ENCODE assay signal across 14 cellular contexts in the genomic region with DNA sequence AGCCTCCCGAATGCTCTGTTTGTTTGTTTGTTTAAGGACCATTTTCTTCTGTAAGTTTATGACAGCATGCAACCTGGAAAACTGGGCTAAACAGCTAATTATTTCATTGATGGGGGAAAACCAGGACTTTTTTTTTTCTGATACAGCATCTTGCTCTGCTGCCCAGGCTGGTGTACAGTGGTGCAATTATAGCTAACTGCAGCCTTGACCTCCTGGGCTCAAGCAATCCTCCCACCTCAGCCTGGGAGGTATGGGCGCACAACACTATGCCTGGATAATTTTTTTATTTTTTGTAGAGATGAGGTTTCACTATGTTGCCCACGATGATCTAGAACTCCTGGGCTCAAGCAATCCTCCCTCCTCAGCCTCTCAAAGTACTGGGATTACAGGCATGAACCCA. TPM values are rescaled to one million over a fixed set of nuclear protein-coding genes. Genes with fewer than 3 reads are reported as not detected.
A peak's percentile ranks its signal among the peaks of the same experiment; 100 is the strongest.
DNase-seq lines count a peak whose midpoint lies in the region; ATAC-seq and TF ChIP-seq lines count a peak whose summit lies in the region.
"Had no signal": no experiment of that assay in that cellular context is flagged by ENCODE, and none has a peak within 500 bp of the region (broad histone marks: within the 10 kb centered on the region; RNA-seq: fewer than 3 reads in every experiment).

No MANE protein-coding gene starts in this region.

- H3K4me3 ChIP-seq in GM23338, result no peak overlapping the region
- H3K4me3 ChIP-seq in IMR-90 (ENCODE audit: insufficient read depth, low read depth, low read length), result no peak overlapping the region
- no peak overlapping the region for H3K4me3 ChIP-seq in gastrocnemius medialis
- H3K4me3 ChIP-seq in MG63, result no peak overlapping the region
- H3K4me3 ChIP-seq: GM12878, GM23248 had no signal

- H3K4me1 Mint-ChIP-seq in GM23338 (peaks cover 19% of the 10 kb centered on the region), natural killer cell (peaks cover 58 to 60% of the 10 kb centered on the region in 2 donors)
- H3K4me1 Mint-ChIP-seq in activated T-cell treated with anti-CD3 and anti-CD28 coated beads, Interleukin-2, amount 50 U/mL, for 72 hours (ENCODE audit: low read depth), result peaks cover 28% of the 10 kb centered on the region

- no peak overlapping the region for H3K9ac ChIP-seq in IMR-90 (ENCODE audit: low read depth, low read length)
- H3K9ac ChIP-seq: GM23248 had no signal

- H3K9me3 Mint-ChIP-seq in GM23338, result no peaks in the 10 kb centered on the region
- H3K9me3 Mint-ChIP-seq in natural killer cell, result no peaks in the 10 kb centered on the region
- no peaks in the 10 kb centered on the region for H3K9me3 Mint-ChIP-seq in activated T-cell treated with anti-CD3 and anti-CD28 coated beads, Interleukin-2, amount 50 U/mL, for 72 hours
- H3K9me3 Mint-ChIP-seq: CD4-positive, alpha-beta memory T cell had no signal

- H3K9me2 ChIP-seq in GM23338 (ENCODE audit: insufficient read depth), result no peaks in the 10 kb centered on the region

- no peaks in the 10 kb centered on the region for H3K36me3 ChIP-seq in GM23338 (ENCODE audit: insufficient read depth)
- H3K36me3 ChIP-seq in IMR-90 (ENCODE audit: control insufficient read depth, insufficient read depth, low read length), result peaks cover 8% of the 10 kb centered on the region
- no peaks in the 10 kb centered on the region for H3K36me3 ChIP-seq in gastrocnemius medialis
- H3K36me3 ChIP-seq in MG63, result peaks cover 12% of the 10 kb centered on the region; the same call in 1 of the 2 replicates

- no peak overlapping the region for H3K56ac ChIP-seq in IMR-90 (ENCODE audit: extremely low read depth, insufficient read depth, low read length)

- no peak overlapping the region for H4K8ac ChIP-seq in IMR-90 (ENCODE audit: low read depth in 2 of 2, low read length in 2 of 2)

- no peak overlapping the region for H3K18ac ChIP-seq in IMR-90 (ENCODE audit: low read depth, low read length)

- WGBS in IMR-90 (ENCODE audit: extremely low coverage in 2 of 2, insufficient read length in 1 of 2), 2 experiments, result no CpG with 5 or more reads among the region's 3 CpGs

- peaks cover 18% of the 10 kb centered on the region; the same call in 2 of the 3 replicates for H3K36me3 Mint-ChIP-seq in GM23338 (ENCODE audit: low read depth)
- H3K36me3 Mint-ChIP-seq in natural killer cell, result peaks cover 6% of the 10 kb centered on the region
- peaks cover 0 to 5% of the 10 kb centered on the region in 2 donors for H3K36me3 Mint-ChIP-seq in activated T-cell treated with anti-CD3 and anti-CD28 coated beads, Interleukin-2, amount 50 U/mL, for 72 hours (ENCODE audit: insufficient read depth in 2 of 2)

- TF ChIP-seq POLR2A in IMR-90 (IDR thresholded peaks at IDR 0.05; ENCODE audit: low read depth, low read length) (no peak), gastrocnemius medialis (IDR thresholded peaks at IDR 0.05) (no peak)

- H3K27ac ChIP-seq in GM23338 (ENCODE audit: low read depth), result no peak overlapping the region
- no peak overlapping the region for H3K27ac ChIP-seq in IMR-90 (ENCODE audit: insufficient read depth, low read length)
- H3K27ac ChIP-seq in gastrocnemius medialis, result peak overlapping the region; percentile 57 to 82 (median 81)
- H3K27ac ChIP-seq: C4-2B, GM23248 had no signal

- no peak overlapping the region for H2AK5ac ChIP-seq in IMR-90 (ENCODE audit: low read depth, low read length)

- H3K79me1 ChIP-seq in IMR-90 (ENCODE audit: low read depth in 1 of 2, low read length in 2 of 2), result peaks cover 34 to 60% of the 10 kb centered on the region in 2 experiments; a peak in 3 of 4 replicates

- H3K27me3 ChIP-seq in GM23338 (ENCODE audit: insufficient read depth) (no peaks in the 10 kb centered on the region), IMR-90 (ENCODE audit: control insufficient read depth, insufficient read depth, low read length) (no peaks in the 10 kb centered on the region), gastrocnemius medialis (no peaks in the 10 kb centered on the region), MG63 (no peaks in the 10 kb centered on the region)

- H3K9me1 ChIP-seq in IMR-90 (ENCODE audit: insufficient read depth, low read length), result 0 out of 2 replicates have a peak, but pooled peaks cover 3% of the 10 kb centered on the region

- H4K91ac ChIP-seq in IMR-90 (ENCODE audit: insufficient read depth, low read depth, low read length), result no peak overlapping the region

- DNase-seq in GM23338 (ENCODE audit: low spot score) (no peak), IMR-90 (no peak), natural killer cell (no peak), gastrocnemius medialis (no peak), MG63 (no peak), NCI-H345 treated with DMSO at 0.1 percent for 48 hours (lab: John Stamatoyannopoulos, UW; ENCODE audit: unreplicated experiment) (no peak)
- no peak for DNase-seq in activated T-cell treated with anti-CD3 and anti-CD28 coated beads, Interleukin-2, amount 50 U/mL, for 72 hours
- DNase-seq: CD4-positive, alpha-beta memory T cell; DMS79; GM23248; H7 had no signal

- no peak overlapping the region for H3K4ac ChIP-seq in IMR-90 (ENCODE audit: low read depth, low read length)

- H3K4me2 ChIP-seq in GM23338 (no peak overlapping the region), IMR-90 (ENCODE audit: low read depth, low read length) (no peak overlapping the region)

- TF ChIP-seq RAD21 in IMR-90 (IDR thresholded peaks at IDR 0.05; ENCODE audit: low read length), result no peak

- H4K20me1 ChIP-seq in GM23338 (replicated peaks; ENCODE audit: insufficient read depth) (peaks cover 48% of the 10 kb centered on the region), IMR-90 (ENCODE audit: insufficient read depth, low read length) (peaks cover 39% of the 10 kb centered on the region)

- H4K5ac ChIP-seq in IMR-90 (ENCODE audit: low read depth, low read length), result no peak overlapping the region

- H3K27me3 Mint-ChIP-seq in GM23338 (ENCODE audit: insufficient read depth, low read depth, poor library complexity), result no peaks in the 10 kb centered on the region
- H3K27me3 Mint-ChIP-seq in natural killer cell (ENCODE audit: low read depth in 2 of 2), result no peaks in the 10 kb centered on the region
- no peaks in the 10 kb centered on the region for H3K27me3 Mint-ChIP-seq in activated T-cell treated with anti-CD3 and anti-CD28 coated beads, Interleukin-2, amount 50 U/mL, for 72 hours (ENCODE audit: low read depth)
- H3K27me3 Mint-ChIP-seq: B cell; CD4-positive, alpha-beta memory T cell had no signal

- peak overlapping the region; percentile 9; the same call in 1 of the 2 replicates for H3K27ac Mint-ChIP-seq in GM23338
- H3K27ac Mint-ChIP-seq in natural killer cell, result peak overlapping the region; percentile 80 to 85
- H3K27ac Mint-ChIP-seq in activated T-cell treated with anti-CD3 and anti-CD28 coated beads, Interleukin-2, amount 50 U/mL, for 72 hours, result no peak overlapping the region
- H3K27ac Mint-ChIP-seq: B cell had no signal

- H2AK9ac ChIP-seq in IMR-90 (replicated peaks; ENCODE audit: low read depth, low read length, poor library complexity), result no peak overlapping the region

- CTCF ChIA-PET in IMR-90 (lab: Yijun Ruan, JAX), result no interaction called here

- 0 out of 2 replicates have a peak overlapping the region, but pooled peaks have one; percentile 15 for H3K23ac ChIP-seq in IMR-90 (ENCODE audit: low read depth, low read length)

- in situ Hi-C loops in IMR-90 (cut with MboI; ENCODE audit: low sequenced_read_pairs), result no loop called here
- in situ Hi-C loops in gastrocnemius medialis (cut with MboI; ENCODE audit: low sequenced_read_pairs in 4 of 4), result no loop called here

- no peak for ATAC-seq in GM23338
- no peak for ATAC-seq in IMR-90 (ENCODE audit: low read depth)
- no peak for ATAC-seq in natural killer cell
- no peak for ATAC-seq in gastrocnemius medialis
- ATAC-seq in activated T-cell treated with anti-CD3 and anti-CD28 coated beads, Interleukin-2, amount 50 U/mL, for 72 hours (replicated peaks in 1 of 2), result no peak
- ATAC-seq: GM12878 had no signal

- H2BK5ac ChIP-seq in IMR-90 (ENCODE audit: low read depth, low read length, poor library complexity, severe bottlenecking), result no peak overlapping the region

- dilution Hi-C loops in IMR-90 (cut with HindIII; ENCODE audit: low sequenced_read_pairs, unreplicated experiment), result no loop called here

- no peaks in the 10 kb centered on the region for H3K9me3 ChIP-seq in IMR-90 (ENCODE audit: control insufficient read depth, insufficient read depth, low read length)
- H3K9me3 ChIP-seq in gastrocnemius medialis, result no peaks in the 10 kb centered on the region
- no peaks in the 10 kb centered on the region for H3K9me3 ChIP-seq in MG63

- intact Hi-C loops in IMR-90 (cut with micrococcal nuclease), result no loop called here
- intact Hi-C loops in natural killer cell (cut with micrococcal nuclease), result no loop called here
- intact Hi-C loops in gastrocnemius medialis (cut with DNase I; ENCODE audit: low total_unique reads), result loop anchor here (5.0 kb wide), 1 partner anchor 34 kb away; no protein-coding TSS in a partner anchor

- H2AFZ ChIP-seq in GM23338 (no peak overlapping the region), IMR-90 (replicated peaks; ENCODE audit: low read length, poor library complexity) (no peak overlapping the region)
- H2AFZ ChIP-seq: GM23248 had no signal

- no peak overlapping the region for H3K14ac ChIP-seq in IMR-90 (replicated peaks; ENCODE audit: low read depth, low read length)

- H3K4me1 ChIP-seq in GM23338 (ENCODE audit: insufficient read depth) (peaks cover 3% of the 10 kb centered on the region; the same call in 1 of the 2 replicates), IMR-90 (ENCODE audit: control insufficient read depth, insufficient read depth, low read length) (peaks cover 5% of the 10 kb centered on the region), gastrocnemius medialis (peaks cover 44 to 49% of the 10 kb centered on the region in 2 donors)

- no peak overlapping the region for H3K4me3 Mint-ChIP-seq in GM23338
- no peak overlapping the region for H3K4me3 Mint-ChIP-seq in natural killer cell
- H3K4me3 Mint-ChIP-seq in activated T-cell treated with anti-CD3 and anti-CD28 coated beads, Interleukin-2, amount 50 U/mL, for 72 hours, result no peak overlapping the region
- H3K4me3 Mint-ChIP-seq: B cell; CD4-positive, alpha-beta memory T cell had no signal

- H2BK120ac ChIP-seq in IMR-90 (ENCODE audit: low read depth, low read length), result no peak overlapping the region

- BruUV-seq in IMR-90 (replicated peaks; lab: Mats Ljungman, UMichigan), result no TSS peak

- no peak overlapping the region for H2BK15ac ChIP-seq in IMR-90 (ENCODE audit: low read depth, low read length)

- POLR2A ChIA-PET in IMR-90 (lab: Charles Lee; ENCODE audit: unreplicated experiment), result no interaction called here

- TF ChIP-seq CTCF in GM23338 (conservative IDR thresholded peaks at IDR 0.05; ENCODE audit: low read depth in 2 of 2) (no peak), IMR-90 (conservative IDR thresholded peaks at IDR 0.05; ENCODE audit: low read depth, low read length) (no peak), natural killer cell (IDR thresholded peaks at IDR 0.05) (no peak), gastrocnemius medialis (IDR thresholded peaks at IDR 0.05 in 4 of 5, conservative IDR thresholded peaks at IDR 0.05 in 1 of 5) (no peak)

- no peaks in the 10 kb centered on the region for H3F3A ChIP-seq in GM23338 (replicated peaks; ENCODE audit: low read depth)

- H2BK20ac ChIP-seq in IMR-90 (ENCODE audit: low read depth, low read length), result no peak overlapping the region

- peaks cover 78% of the 10 kb centered on the region for H3K79me2 ChIP-seq in GM23338 (replicated peaks; ENCODE audit: insufficient read depth)

RNA-seq across cellular contexts. Expression of gene GPATCH8, which starts 37.3 kb away (rescaled TPM):
- total RNA-seq in GM23338 (2014; rRNA removed; shearing (Covaris generic)), result 44.4 and 52.2 TPM in 2 replicates
- polyA plus RNA-seq in GM23338 (2016; fragmentation: Nextera tagmentation; extraction: Ambion mirVana) (59.7 and 76.5 TPM in 2 replicates), IMR-90 (2012; rRNA removed) (13.2 and 13.4 TPM in 2 replicates)
- total RNA-seq in IMR-90 (2012; rRNA removed) (8.8 and 13.3 TPM in 2 replicates), natural killer cell (100 to 1,000 TPM; 104 to 111 (median 109) TPM), gastrocnemius medialis (10 to 100 TPM; 39.9 to 75.1 (median 50.8) TPM)
- polyA plus RNA-seq in IMR-90 (2012; cell fraction: cytosol; rRNA removed), result 4.0 and 6.5 TPM in 2 replicates
- 23.4 and 34.8 TPM in 2 replicates for polyA plus RNA-seq in IMR-90 (2012; cell fraction: nucleus; rRNA removed; ENCODE audit: low replicate concordance)
- 5.2 and 5.5 TPM in 2 replicates for total RNA-seq in MG63 (2014; rRNA removed; shearing (Covaris generic); ENCODE audit: low replicate concordance)
- total RNA-seq in activated T-cell treated with anti-CD3 and anti-CD28 coated beads, Interleukin-2, amount 50 U/mL, for 72 hours, result 10 to 100 TPM; 45.4 to 49.7 TPM

Comparison
In these comparisons a context has a peak if more than half of its experiments do, and no peak if none do; other contexts are left out.
1. H3K27ac ChIP-seq: peak in gastrocnemius medialis (4 of 4); none in GM23338 (single experiment) and IMR-90 (single experiment).